28 cellular contexts compared by ENCODE assay signal in the genomic region with DNA sequence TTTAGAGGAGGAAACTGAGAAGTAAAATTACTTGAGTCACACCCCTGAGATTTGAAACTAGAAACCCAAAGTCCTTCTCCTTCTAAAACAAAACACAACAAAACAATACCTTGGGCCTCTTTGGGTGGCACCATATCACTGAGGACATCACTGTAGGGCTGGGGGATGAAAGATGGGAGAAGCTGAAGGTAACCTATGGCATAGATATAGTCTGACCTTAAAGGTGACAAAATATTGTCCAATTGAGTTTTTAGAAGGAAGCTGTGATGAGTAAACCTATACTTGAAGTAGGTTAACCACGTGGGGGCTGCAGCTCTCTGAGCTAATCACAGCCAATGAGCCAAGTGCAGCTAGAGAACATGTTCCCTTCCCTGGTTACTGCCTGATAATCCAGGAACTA.
"Had no signal": no experiment of that assay in that cellular context is flagged by ENCODE, and none has a peak within 500 bp of the region (broad histone marks: within the 10 kb centered on the region; RNA-seq: fewer than 3 reads in every experiment).

No MANE protein-coding gene starts in this region.

- ATAC-seq: Panc1, Right ventricle myocardium inferior, T-cell had no signal

- H3K9me3 Mint-ChIP-seq: activated T-cell treated with anti-CD3 and anti-CD28 coated beads, Interleukin-2, amount 50 U/mL, for 24 hours; activated T-helper 2 cell treated with anti-CD3 and anti-CD28 coated beads, Interferon-gamma antibody, Interleukin-2, Interleukin-4, amounts not matched to agents 10 μg/mL and 5 μg/mL and 100 μg/mL, durations not matched to agents 14 hours and 24 hours and 36 hours; IgD-negative memory B cell; T-cell had no signal

- H3K27ac Mint-ChIP-seq: activated T-cell treated with anti-CD3 and anti-CD28 coated beads, Interleukin-2, amount 50 U/mL, for 24 hours; activated T-helper 2 cell treated with anti-CD3 and anti-CD28 coated beads, Interferon-gamma antibody, Interleukin-2, Interleukin-4, amounts not matched to agents 10 μg/mL and 5 μg/mL and 100 μg/mL, durations not matched to agents 14 hours and 24 hours and 36 hours; brain; IgD-negative memory B cell; T-cell had no signal

- H3K4me3 ChIP-seq: cardiac muscle cell, SK-N-MC had no signal

- H3K36me3 Mint-ChIP-seq: brain, IgD-negative memory B cell, T-cell had no signal

- DNase-seq: activated CD4-positive, alpha-beta T cell treated with anti-CD3 and anti-CD28 coated beads, Interleukin-2, amount 50 U/mL, for 48 hours; activated CD4-positive, CD25-positive, alpha-beta regulatory T cell; activated CD8-positive, alpha-beta memory T cell treated with anti-CD3 and anti-CD28 coated beads, Interleukin-2, amount 50 U/mL, for 4 hours; activated gamma-delta T cell treated with Interleukin-2 at 50 U/mL for 16 hours; activated naive CD4-positive, alpha-beta T cell treated with anti-CD3 and anti-CD28 coated beads, Interleukin-2, amount 50 U/mL, for 16 hours; activated T-cell treated with anti-CD3 and anti-CD28 coated beads, Interleukin-2, amount 50 U/mL, for 24 hours; amygdala; KG1; NCI-H1048; NCI-H2029; NCI-H2107; NCI-H2171 treated with DMSO at 0.1 percent for 48 hours; NCI-H226; NCI-H526; NCI-H82; NK-92 treated with Interleukin-12 subunit alpha and Interleukin-12 subunit beta, amount 100 ng/mL, for 24 hours; RPMI8226; T-cell; T-helper 2 cell; T1000 had no signal

- H3K27me3 ChIP-seq: cardiac muscle cell had no signal

- H3K4me3 Mint-ChIP-seq: activated T-cell treated with anti-CD3 and anti-CD28 coated beads, Interleukin-2, amount 50 U/mL, for 24 hours; brain; IgD-negative memory B cell; T-cell had no signal

- H3K27ac ChIP-seq: cardiac muscle cell, SK-N-MC, VCaP had no signal

- H3K36me3 ChIP-seq: cardiac muscle cell had no signal
